20 cellular contexts compared by ENCODE assay signal in the genomic region with DNA sequence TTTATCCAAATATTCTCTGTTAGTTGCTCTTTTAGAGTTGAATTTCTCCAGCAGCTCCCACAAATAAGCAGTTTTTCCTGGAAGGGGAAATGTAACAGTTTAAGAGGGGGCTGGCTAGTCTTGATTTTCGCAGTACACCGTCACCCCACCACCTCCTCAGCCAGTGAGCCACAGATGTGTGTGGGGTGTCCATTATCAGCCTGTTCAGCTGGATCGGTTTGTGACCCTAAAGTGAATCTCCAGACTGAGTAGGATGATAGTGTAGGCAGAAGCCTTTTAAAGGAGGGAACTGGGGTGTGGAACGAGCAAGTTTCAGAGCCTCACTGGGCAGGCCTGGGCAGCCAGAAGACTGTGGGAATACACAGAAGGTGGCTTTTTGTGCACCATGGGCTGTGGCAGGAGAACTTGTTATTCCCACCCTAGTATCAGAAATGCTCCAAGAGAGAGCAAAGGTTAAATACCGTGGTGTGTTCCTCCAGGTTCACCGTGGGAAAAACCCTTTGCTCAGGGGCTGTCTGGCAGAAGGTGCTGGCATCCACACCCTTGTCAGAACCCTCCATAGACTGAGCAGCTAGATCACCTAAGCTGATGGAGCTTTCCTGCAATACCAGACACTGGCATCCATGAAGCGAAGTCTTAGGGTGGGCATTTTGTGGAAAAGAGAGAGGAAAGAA.
DNase-seq lines count a peak whose midpoint lies in the region; ATAC-seq, FAIRE-seq and TF ChIP-seq lines count a peak whose summit lies in the region.
"Had no signal": no experiment of that assay in that cellular context is flagged by ENCODE, and none has a peak within 500 bp of the region (broad histone marks: within the 10 kb centered on the region; RNA-seq: fewer than 3 reads in every experiment).

No MANE protein-coding gene starts in this region.

- H3F3A ChIP-seq in GM23338 (replicated peaks; ENCODE audit: low read depth), result no peaks in the 10 kb centered on the region
- H3F3A ChIP-seq in GM23248 (ENCODE audit: insufficient read depth), result no peaks in the 10 kb centered on the region

- H3K9me2 ChIP-seq in GM23338 (ENCODE audit: insufficient read depth) (no peaks in the 10 kb centered on the region), GM23248 (ENCODE audit: insufficient read depth) (no peaks in the 10 kb centered on the region)

- H3K27ac ChIP-seq in GM23338 (ENCODE audit: low read depth), result no peak overlapping the region
- H3K27ac ChIP-seq in pancreas, result no peak overlapping the region
- no peak overlapping the region for H3K27ac ChIP-seq in GM23248
- H3K27ac ChIP-seq: BLaER1 had no signal

- H3K9me3 Mint-ChIP-seq in GM23338, result no peaks in the 10 kb centered on the region
- H3K9me3 Mint-ChIP-seq: H9 had no signal

- H3K79me2 ChIP-seq in GM23338 (replicated peaks; ENCODE audit: insufficient read depth), result no peaks in the 10 kb centered on the region
- H3K79me2 ChIP-seq in GM23248 (ENCODE audit: insufficient read depth), result no peaks in the 10 kb centered on the region

- no peak overlapping the region for H3K4me3 ChIP-seq in GM23338
- no peak overlapping the region for H3K4me3 ChIP-seq in bronchial epithelial cell (ENCODE audit: low read depth, low read length)
- H3K4me3 ChIP-seq in pancreas, result no peak overlapping the region
- no peak overlapping the region for H3K4me3 ChIP-seq in GM23248
- H3K4me3 ChIP-seq: BLaER1 had no signal

- no peak for DNase-seq in GM23338 (ENCODE audit: low spot score)
- peak; percentile 32 for DNase-seq in OCI-M1 (lab: John Stamatoyannopoulos, UW)
- no peak for DNase-seq in bronchial epithelial cell (ENCODE audit: low read depth)
- DNase-seq in pancreas, result peak in 4 of 6 donors; percentile 14 to 48 (median 38)
- no peak for DNase-seq in dermis blood vessel endothelial cell
- no peak for DNase-seq in activated naive CD4-positive, alpha-beta T cell treated with anti-CD3 and anti-CD28 coated beads, Interleukin-2, amount 50 U/mL, for 16 hours
- DNase-seq in GM23248, result no peak
- DNase-seq: 8988T; CD4-positive, alpha-beta memory T cell; DMS153; DMS79; GDM1 had no signal

- H3K4me3 Mint-ChIP-seq in GM23338, result no peak overlapping the region
- H3K4me3 Mint-ChIP-seq: CD14-positive monocyte; CD4-positive, alpha-beta memory T cell; H9; IgD-negative memory B cell had no signal

- no peak for ATAC-seq in GM23338
- peak; percentile 68 to 90 (median 80) for ATAC-seq in pancreas
- no peak for ATAC-seq in GM21619 (IDR thresholded peaks at IDR 0.05; ENCODE audit: unreplicated experiment)
- ATAC-seq: HepG2 had no signal

- H3K27me3 Mint-ChIP-seq in GM23338 (ENCODE audit: insufficient read depth, low read depth, poor library complexity), result peaks cover 4% of the 10 kb centered on the region

- H4K20me1 ChIP-seq in GM23338 (replicated peaks; ENCODE audit: insufficient read depth), result no peaks in the 10 kb centered on the region
- no peaks in the 10 kb centered on the region for H4K20me1 ChIP-seq in GM23248 (ENCODE audit: insufficient read depth)
- H4K20me1 ChIP-seq: BLaER1 had no signal

- no peak overlapping the region for H3K9ac ChIP-seq in GM23248
- H3K9ac ChIP-seq: BLaER1 had no signal

- 51% methylated on average over 7 of the region's 7 CpGs for whole genome bisulfite sequencing in pancreas, 2 donors
- 42 to 52% methylated on average over 7 of the region's 7 CpGs for WGBS in GM23248 (ENCODE audit: low coverage in 1 of 2, low lambda C conversion rate in 2 of 2, missing lambda C conversion rate in 2 of 2), 2 experiments

- no peak overlapping the region for H3K4me2 ChIP-seq in GM23338
- no peak overlapping the region for H3K4me2 ChIP-seq in GM23248 (ENCODE audit: unreplicated experiment)
- H3K4me2 ChIP-seq: BLaER1 had no signal

- intact Hi-C loops in pancreas (cut with DNase I), result no loop called here

- FAIRE-seq in bronchial epithelial cell (lab: Jason Lieb, UNC), result peak; percentile 28
- no peak for FAIRE-seq in pancreas (lab: Jason Lieb, UNC)
- FAIRE-seq: GM12892, GM18507, HepG2 had no signal

- TF ChIP-seq CTCF in GM23338 (conservative IDR thresholded peaks at IDR 0.05; ENCODE audit: low read depth in 2 of 2), result no peak
- TF ChIP-seq CTCF in bronchial epithelial cell (IDR thresholded peaks at IDR 0.05; ENCODE audit: insufficient read depth, low read length, severe bottlenecking), result no peak
- no peak for TF ChIP-seq CTCF in pancreas (IDR thresholded peaks at IDR 0.05)

- H3K4me1 Mint-ChIP-seq in GM23338, result peaks cover 11% of the 10 kb centered on the region
- H3K4me1 Mint-ChIP-seq: CD14-positive monocyte; CD4-positive, alpha-beta memory T cell; IgD-negative memory B cell had no signal

- H2AFZ ChIP-seq in GM23338 (peak overlapping the region; percentile 95), GM23248 (no peak overlapping the region)

- H3K27me3 ChIP-seq in GM23338 (ENCODE audit: insufficient read depth), result no peaks in the 10 kb centered on the region
- H3K27me3 ChIP-seq in bronchial epithelial cell (ENCODE audit: control insufficient read depth, insufficient read depth, low read length), result no peaks in the 10 kb centered on the region
- H3K27me3 ChIP-seq in pancreas, result no peaks in the 10 kb centered on the region
- no peaks in the 10 kb centered on the region for H3K27me3 ChIP-seq in GM23248 (replicated peaks; ENCODE audit: insufficient read depth)
- H3K27me3 ChIP-seq: BLaER1 had no signal

- no peaks in the 10 kb centered on the region; the same call in 2 of the 3 replicates for H3K36me3 Mint-ChIP-seq in GM23338 (ENCODE audit: low read depth)
- H3K36me3 Mint-ChIP-seq: CD14-positive monocyte; CD4-positive, alpha-beta memory T cell; IgD-negative memory B cell had no signal

- H3K4me1 ChIP-seq in GM23338 (ENCODE audit: insufficient read depth) (no peaks in the 10 kb centered on the region), pancreas (peaks cover 0 to 9% (median 0%) of the 10 kb centered on the region in 3 donors), GM23248 (ENCODE audit: insufficient read depth) (no peaks in the 10 kb centered on the region)
- H3K4me1 ChIP-seq: BLaER1 had no signal

- in situ Hi-C loops in GM23248 (cut with MboI), result no loop called here

- H3K36me3 ChIP-seq in GM23338 (ENCODE audit: insufficient read depth) (no peaks in the 10 kb centered on the region), bronchial epithelial cell (ENCODE audit: control insufficient read depth, insufficient read depth, low read length) (no peaks in the 10 kb centered on the region), pancreas (no peaks in the 10 kb centered on the region), GM23248 (ENCODE audit: low read depth) (no peaks in the 10 kb centered on the region)
- H3K36me3 ChIP-seq: BLaER1 had no signal

- H3K27ac Mint-ChIP-seq in GM23338, result no peak overlapping the region
- H3K27ac Mint-ChIP-seq: CD4-positive, alpha-beta memory T cell; IgD-negative memory B cell had no signal

- no peaks in the 10 kb centered on the region for H3K9me3 ChIP-seq in pancreas
- H3K9me3 ChIP-seq in GM23248 (ENCODE audit: low read depth), result no peaks in the 10 kb centered on the region
- H3K9me3 ChIP-seq: BLaER1 had no signal

TF ChIP-seq in GM23338, 12 proteins besides CTCF, POLR2A, EP300 and RAD21 (continues in another document):
- TF ChIP-seq ZNF114 (CRISPR knock-in tag; IDR thresholded peaks at IDR 0.05), result no peak
- TF ChIP-seq, protein P1, sequence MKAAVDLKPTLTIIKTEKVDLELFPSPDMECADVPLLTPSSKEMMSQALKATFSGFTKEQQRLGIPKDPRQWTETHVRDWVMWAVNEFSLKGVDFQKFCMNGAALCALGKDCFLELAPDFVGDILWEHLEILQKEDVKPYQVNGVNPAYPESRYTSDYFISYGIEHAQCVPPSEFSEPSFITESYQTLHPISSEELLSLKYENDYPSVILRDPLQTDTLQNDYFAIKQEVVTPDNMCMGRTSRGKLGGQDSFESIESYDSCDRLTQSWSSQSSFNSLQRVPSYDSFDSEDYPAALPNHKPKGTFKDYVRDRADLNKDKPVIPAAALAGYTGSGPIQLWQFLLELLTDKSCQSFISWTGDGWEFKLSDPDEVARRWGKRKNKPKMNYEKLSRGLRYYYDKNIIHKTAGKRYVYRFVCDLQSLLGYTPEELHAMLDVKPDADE (IDR thresholded peaks at IDR 0.05), result no peak
- no peak for TF ChIP-seq CREB1 (CRISPR knock-in tag; IDR thresholded peaks at IDR 0.05; ENCODE audit: low read depth)
- TF ChIP-seq POLR2AphosphoS5 (IDR thresholded peaks at IDR 0.05; ENCODE audit: low read depth), result no peak
- no peak for TF ChIP-seq EZH2phosphoT487 (IDR thresholded peaks at IDR 0.05; ENCODE audit: unreplicated experiment)
- no peak for TF ChIP-seq NANOG (IDR thresholded peaks at IDR 0.05; ENCODE audit: borderline replicate concordance)
- TF ChIP-seq EZH2 (IDR thresholded peaks at IDR 0.05; ENCODE audit: low read depth, unreplicated experiment), result no peak
- no peak for TF ChIP-seq STAT1 (IDR thresholded peaks at IDR 0.05; ENCODE audit: unreplicated experiment)
- TF ChIP-seq JUNB (IDR thresholded peaks at IDR 0.05; ENCODE audit: unreplicated experiment), result no peak
- TF ChIP-seq ZNF331 (CRISPR knock-in tag; IDR thresholded peaks at IDR 0.05; ENCODE audit: low read depth), result no peak

Comparison
In these comparisons a context has a peak if more than half of its experiments do, and no peak if none do; other contexts are left out.
1. ATAC-seq: peak in pancreas (4 of 4); none in GM23338 (single experiment) and GM21619 (single experiment).
2. DNase-seq: peak in OCI-M1 (single experiment) and pancreas (4 of 6); none in GM23338 (single experiment), bronchial epithelial cell (single experiment), dermis blood vessel endothelial cell (single experiment), activated naive CD4-positive, alpha-beta T cell treated with anti-CD3 and anti-CD28 coated beads, Interleukin-2, amount 50 U/mL, for 16 hours (single experiment) and GM23248 (single experiment).